In the genomic region with DNA sequence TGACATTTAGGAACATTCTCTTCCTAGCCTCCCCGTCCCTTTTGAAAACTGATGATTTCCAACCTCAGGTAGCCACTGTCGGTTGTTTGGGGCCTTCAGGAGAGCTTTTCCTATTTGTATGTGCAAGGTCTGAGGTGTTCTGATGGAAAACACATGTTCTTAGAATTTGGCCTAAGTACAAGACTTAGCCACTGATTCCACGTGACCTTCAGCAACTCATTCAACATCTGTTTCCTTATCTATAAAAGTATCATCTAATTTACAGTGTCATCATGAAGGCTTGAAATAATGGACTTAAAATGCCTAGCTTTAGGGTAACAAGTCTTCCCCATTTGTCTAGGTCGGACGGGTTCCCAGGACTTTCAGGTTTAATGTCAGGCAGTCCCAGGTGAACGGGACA, we compare ENCODE assay signal across 16 cellular contexts.
A peak's percentile ranks its signal among the peaks of the same experiment; 100 is the strongest.
DNase-seq lines count a peak whose midpoint lies in the region; ATAC-seq, FAIRE-seq and TF ChIP-seq lines count a peak whose summit lies in the region.
"Had no signal": no experiment of that assay in that cellular context is flagged by ENCODE, and none has a peak within 500 bp of the region (broad histone marks: within the 10 kb centered on the region; RNA-seq: fewer than 3 reads in every experiment).

No MANE protein-coding gene starts in this region.

- H3K4me3 ChIP-seq in A549 (no peak overlapping the region), GM12878 (no peak overlapping the region), osteoblast (ENCODE audit: insufficient read depth, low read length) (no peak overlapping the region)
- H3K4me3 ChIP-seq: BLaER1 treated with 17β-estradiol and CSF1 and Interleukin-3, amounts not matched to agents 10 nM and 100 nM; GM23248 had no signal

- H3K27ac Mint-ChIP-seq in endothelial cell (ENCODE audit: unreplicated experiment) = no peak overlapping the region
- H3K27ac Mint-ChIP-seq: CD4-positive, CD25-positive, alpha-beta regulatory T cell had no signal

- no peak overlapping the region for H3K4me2 ChIP-seq in A549
- no peak overlapping the region for H3K4me2 ChIP-seq in GM12878 (ENCODE audit: control insufficient read depth, insufficient read depth)
- no peak overlapping the region for H3K4me2 ChIP-seq in osteoblast (ENCODE audit: insufficient read depth, low read length)

- TF ChIP-seq EP300 in A549 (IDR thresholded peaks at IDR 0.05) (no peak), GM12878 (IDR thresholded peaks at IDR 0.05; ENCODE audit: borderline replicate concordance in 1 of 2, control insufficient read depth in 1 of 2, low read depth in 2 of 2, low read length in 2 of 2) (no peak)

- SMC1A ChIA-PET in GM12878 (lab: Charles Lee; ENCODE audit: uncharacterized antibody, unreplicated experiment) = interaction anchor here (0.8 to 1.3 kb wide), 4 partner anchors 10 to 149 kb away, joined by 3 to 4 read pairs (median 4); no protein-coding TSS in a partner anchor

- TF ChIP-seq RAD21 in A549 (conservative IDR thresholded peaks at IDR 0.05 in 1 of 2, IDR thresholded peaks at IDR 0.05 in 1 of 2) (no peak), GM12878 (IDR thresholded peaks at IDR 0.05; ENCODE audit: insufficient read depth, low read depth, low read length) (no peak)

- no peak for TF ChIP-seq CTCF in A549 (IDR thresholded peaks at IDR 0.05)
- no peak for TF ChIP-seq CTCF in GM12878 (IDR thresholded peaks at IDR 0.05 in 2 of 3, conservative IDR thresholded peaks at IDR 0.05 in 1 of 3; ENCODE audit: control insufficient read depth in 2 of 3, extremely low read depth in 1 of 3, insufficient read depth in 1 of 3, low read depth in 3 of 3, low read length in 3 of 3)
- no peak for TF ChIP-seq CTCF in osteoblast (IDR thresholded peaks at IDR 0.05; ENCODE audit: extremely low read depth, low read depth, low read length)
- TF ChIP-seq CTCF in endothelial cell (IDR thresholded peaks at IDR 0.05; ENCODE audit: unreplicated experiment) = no peak

- POLR2A ChIA-PET in A549 (lab: Yijun Ruan, JAX) = no interaction called here
- POLR2A ChIA-PET in GM12878 (lab: Charles Lee) = interaction anchor here (0.9 kb wide), 1 partner anchor 9 kb away, joined by 7 read pairs; no protein-coding TSS in a partner anchor

- no peaks in the 10 kb centered on the region for H3K27me3 ChIP-seq in GM12878 (replicated peaks in 1 of 2; ENCODE audit: control insufficient read depth in 2 of 2, insufficient read depth in 2 of 2, low read length in 1 of 2)
- no peaks in the 10 kb centered on the region for H3K27me3 ChIP-seq in osteoblast (ENCODE audit: insufficient read depth, low read length)
- H3K27me3 ChIP-seq: BLaER1 treated with 17β-estradiol and CSF1 and Interleukin-3, amounts not matched to agents 10 nM and 100 nM had no signal

- WGBS in A549 (ENCODE audit: missing lambda C conversion rate) = 92% methylated on average over 6 of the region's 6 CpGs
- WGBS in GM12878 (ENCODE audit: insufficient coverage, insufficient replicate concordance, low lambda C conversion rate, missing lambda C conversion rate) = 76% methylated on average over 6 of the region's 6 CpGs

- H3K9me3 ChIP-seq in A549 = no peaks in the 10 kb centered on the region
- H3K9me3 ChIP-seq in GM12878 (replicated peaks; ENCODE audit: control insufficient read depth, insufficient read depth, low read length) = no peaks in the 10 kb centered on the region
- H3K9me3 ChIP-seq in osteoblast (ENCODE audit: low read depth, low read length) = no peaks in the 10 kb centered on the region

- in situ Hi-C loops in GM12878 (cut with MboI) = loop anchor here (25.0 kb wide), 2 partner anchors 1618 to 1743 kb away; no protein-coding TSS in a partner anchor

- DNase-seq in A549 (ENCODE audit: low read depth in 1 of 2, low spot score in 1 of 2) = no peak
- DNase-seq in SK-N-DZ (ENCODE audit: low spot score) = peak; percentile 66
- DNase-seq in GM12878 (ENCODE audit: low read depth, low spot score) = no peak
- DNase-seq in osteoblast (ENCODE audit: insufficient read length, low spot score, missing footprints) = peak; percentile 18
- DNase-seq in endothelial cell (ENCODE audit: low spot score) = no peak
- no peak for DNase-seq in mesenteric fat pad (ENCODE audit: low spot score)
- DNase-seq: CD4-positive, CD25-positive, alpha-beta regulatory T cell; DMS53; GF-D8; GM23248 had no signal

- H3K36me3 ChIP-seq in GM12878 (ENCODE audit: control insufficient read depth in 2 of 2, insufficient read depth in 2 of 2, low read length in 1 of 2) = no peaks in the 10 kb centered on the region
- H3K36me3 ChIP-seq in osteoblast (ENCODE audit: insufficient read depth, low read length) = no peaks in the 10 kb centered on the region
- H3K36me3 ChIP-seq: BLaER1 treated with 17β-estradiol and CSF1 and Interleukin-3, amounts not matched to agents 10 nM and 100 nM had no signal

- H3K27me3 Mint-ChIP-seq in endothelial cell (ENCODE audit: unreplicated experiment) = peaks cover 1% of the 10 kb centered on the region

- no peaks in the 10 kb centered on the region for H3K9me3 Mint-ChIP-seq in endothelial cell (ENCODE audit: unreplicated experiment)
- H3K9me3 Mint-ChIP-seq: CD4-positive, CD25-positive, alpha-beta regulatory T cell had no signal

- H3K36me3 Mint-ChIP-seq in endothelial cell (ENCODE audit: low read depth, unreplicated experiment) = no peaks in the 10 kb centered on the region
- H3K36me3 Mint-ChIP-seq: CD4-positive, CD25-positive, alpha-beta regulatory T cell had no signal

- intact Hi-C loops in GM12878 (cut with micrococcal nuclease; ENCODE audit: unreplicated experiment) = no loop called here

- no peaks in the 10 kb centered on the region for H3K79me2 ChIP-seq in GM12878 (ENCODE audit: control insufficient read depth, insufficient read depth, low read length)
- H3K79me2 ChIP-seq in osteoblast (ENCODE audit: insufficient read depth, low read length) = no peaks in the 10 kb centered on the region

- H4K20me1 ChIP-seq in GM12878 (ENCODE audit: control insufficient read depth, insufficient read depth) = no peaks in the 10 kb centered on the region
- H4K20me1 ChIP-seq in osteoblast (ENCODE audit: insufficient read depth, low read length) = no peaks in the 10 kb centered on the region
- H4K20me1 ChIP-seq: BLaER1 treated with 17β-estradiol and CSF1 and Interleukin-3, amounts not matched to agents 10 nM and 100 nM had no signal

- RAD21 ChIA-PET in GM12878 (lab: Charles Lee; ENCODE audit: unreplicated experiment) = no interaction called here

- no peak overlapping the region for H3K4me3 Mint-ChIP-seq in endothelial cell (ENCODE audit: unreplicated experiment)
- H3K4me3 Mint-ChIP-seq: CD4-positive, CD25-positive, alpha-beta regulatory T cell had no signal

- H2AFZ ChIP-seq in GM12878 (ENCODE audit: control insufficient read depth, low read depth, low read length) (no peak overlapping the region), osteoblast (ENCODE audit: low read length) (no peak overlapping the region)
- H2AFZ ChIP-seq: GM23248 had no signal

- peak overlapping the region in 1 of 2 experiments; percentile 35; a peak in 1 of 6 replicates for H3K27ac ChIP-seq in A549
- H3K27ac ChIP-seq in GM12878 (ENCODE audit: control insufficient read depth, insufficient read depth) = no peak overlapping the region
- no peak overlapping the region for H3K27ac ChIP-seq in osteoblast (ENCODE audit: low read depth, low read length)
- H3K27ac ChIP-seq: 22Rv1; BLaER1 treated with 17β-estradiol and CSF1 and Interleukin-3, amounts not matched to agents 10 nM and 100 nM; GM23248; HL-60 had no signal

- ATAC-seq in A549 (no peak), GM12878 (no peak), GM21737 (IDR thresholded peaks at IDR 0.05; ENCODE audit: unreplicated experiment) (no peak)
- ATAC-seq: HCT116 had no signal

- H3K4me1 ChIP-seq in A549 (peaks cover 12% of the 10 kb centered on the region), GM12878 (ENCODE audit: control insufficient read depth, insufficient read depth, low read length) (peaks cover 3% of the 10 kb centered on the region; the same call in 1 of the 2 replicates), osteoblast (ENCODE audit: insufficient read depth, low read length) (peaks cover 5% of the 10 kb centered on the region)

- BruUV-seq in GM12878 (replicated peaks; lab: Mats Ljungman, UMichigan) = no TSS peak

- FAIRE-seq in A549 (lab: Jason Lieb, UNC) (peak; percentile 74), GM12878 (lab: Jason Lieb, UNC) (peak; percentile 31)
- FAIRE-seq: H54 had no signal

- CTCF ChIA-PET in A549 (lab: Yijun Ruan, JAX) (interaction anchor here (0.5 to 2.3 kb wide), 7 partner anchors 9 to 160 kb away, joined by 3 to 9 read pairs (median 3); no protein-coding TSS in a partner anchor), GM12878 (lab: Yijun Ruan, JAX) (interaction anchor here (1.5 kb wide), 1 partner anchor 9 kb away, joined by 4 read pairs; no protein-coding TSS in a partner anchor)

- TF ChIP-seq POLR2A in A549 (IDR thresholded peaks at IDR 0.05; ENCODE audit: low read length) (no peak), GM12878 (IDR thresholded peaks at IDR 0.05; ENCODE audit: low read depth, low read length) (no peak)

- H3K9ac ChIP-seq in GM12878 (ENCODE audit: control insufficient read depth, insufficient read depth, low read length) = no peak overlapping the region
- H3K9ac ChIP-seq: BLaER1 treated with 17β-estradiol and CSF1 and Interleukin-3, amounts not matched to agents 10 nM and 100 nM; GM23248 had no signal

- peaks cover 4% of the 10 kb centered on the region for H3K4me1 Mint-ChIP-seq in endothelial cell (ENCODE audit: unreplicated experiment)
- H3K4me1 Mint-ChIP-seq: CD4-positive, CD25-positive, alpha-beta regulatory T cell had no signal

TF ChIP-seq in A549, 52 proteins besides CTCF, POLR2A, EP300 and RAD21 (continues in another document):
- TF ChIP-seq SREBF2 (IDR thresholded peaks at IDR 0.05) (no peak), PHF8 (IDR thresholded peaks at IDR 0.05; ENCODE audit: borderline replicate concordance, low read depth) (no peak), NFE2L2 (conservative IDR thresholded peaks at IDR 0.05; ENCODE audit: low read length) (no peak)

TF ChIP-seq in GM12878, 131 proteins besides CTCF, POLR2A, EP300 and RAD21 (continues in another document):
- no peak for TF ChIP-seq SREBF1 (IDR thresholded peaks at IDR 0.05; ENCODE audit: low read length)
- no peak for TF ChIP-seq MEF2B (IDR thresholded peaks at IDR 0.05; ENCODE audit: partially characterized antibody, poor library complexity, severe bottlenecking)
- no peak for TF ChIP-seq ZNF274 (IDR thresholded peaks at IDR 0.05; ENCODE audit: insufficient read depth, insufficient read length)
- TF ChIP-seq SMAD5 (IDR thresholded peaks at IDR 0.05; ENCODE audit: low read depth) = no peak

Comparison
In these comparisons a context has a peak if more than half of its experiments do, and no peak if none do; other contexts are left out.
1. DNase-seq: peak in SK-N-DZ (single experiment) and osteoblast (single experiment); none in A549 (0 of 2), GM12878 (single experiment), endothelial cell (single experiment) and mesenteric fat pad (single experiment).